Comparison of ENCODE assay signal across 10 cellular contexts in the genomic region with DNA sequence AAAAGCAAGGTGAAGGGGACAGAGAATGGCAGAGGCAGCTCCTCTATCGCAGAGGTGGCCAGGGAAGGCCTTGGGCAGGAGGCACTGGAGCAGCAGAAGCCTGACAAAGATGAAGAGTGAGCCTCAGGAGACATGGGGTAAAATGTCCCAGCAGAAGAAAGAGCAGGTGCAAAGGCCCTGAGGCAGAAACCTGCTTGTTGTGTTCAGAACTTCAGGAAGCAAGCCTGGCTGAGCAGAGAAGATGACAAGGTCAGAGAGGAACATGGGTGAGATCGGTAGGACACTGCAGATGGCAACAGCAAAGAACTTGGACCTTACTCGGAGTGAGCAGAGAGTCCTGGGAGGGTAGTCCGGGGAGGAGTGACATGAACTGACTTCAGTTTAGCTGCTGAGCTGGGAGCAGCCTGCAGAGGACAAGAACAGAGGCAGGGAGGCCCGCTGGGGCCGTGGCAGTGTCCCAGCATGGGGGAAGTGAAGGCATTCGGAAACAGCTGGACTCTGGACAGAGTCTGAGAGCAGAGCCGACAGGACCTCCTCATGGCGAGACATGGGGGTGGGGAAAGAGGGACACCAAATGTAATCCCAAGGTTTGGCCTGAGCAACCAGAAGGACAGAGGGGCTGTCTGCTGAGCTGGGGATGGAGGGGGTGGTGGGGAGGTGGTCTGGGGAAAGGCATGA.
DNase-seq lines count a peak whose midpoint lies in the region; ATAC-seq and TF ChIP-seq lines count a peak whose summit lies in the region.
"Had no signal": no experiment of that assay in that cellular context is flagged by ENCODE, and none has a peak within 500 bp of the region (broad histone marks: within the 10 kb centered on the region; RNA-seq: fewer than 3 reads in every experiment).

No MANE protein-coding gene starts in this region.

- CTCF ChIA-PET in activated CD8-positive, alpha-beta T cell treated with anti-CD3 and anti-CD28 coated beads for 36 hours (lab: Charles Lee): interaction anchor here (1.0 to 2.1 kb wide), 3 partner anchors 14 to 109 kb away, joined by 3 to 7 read pairs (median 3); no protein-coding TSS in a partner anchor

- peak overlapping the region; percentile 16 for H3K27ac Mint-ChIP-seq in T-helper 2 cell treated with Interferon-gamma antibody and Interleukin-4, amounts not matched to agents 5 μg/mL and 100 μg/mL, for 36 hours
- H3K27ac Mint-ChIP-seq in activated CD8-positive, alpha-beta T cell treated with anti-CD3 and anti-CD28 coated beads for 36 hours: peak overlapping the region; percentile 58

- no peak for ATAC-seq in activated CD8-positive, alpha-beta T cell treated with anti-CD3 and anti-CD28 coated beads for 36 hours
- ATAC-seq in GM18909 (IDR thresholded peaks at IDR 0.05; ENCODE audit: poor library complexity, unreplicated experiment): no peak

- POLR2A ChIA-PET in activated CD8-positive, alpha-beta T cell treated with anti-CD3 and anti-CD28 coated beads for 36 hours (lab: Charles Lee): interaction anchor here (0.6 to 10.0 kb wide), 3 partner anchors 9 to 15 kb away, joined by 4 to 81 read pairs (median 4); no protein-coding TSS in a partner anchor

- WGBS in esophagus squamous epithelium, 2 donors: 78% methylated on average over 9 of the region's 9 CpGs
- WGBS in stomach, 5 donors: 61 to 83% (median 79%) methylated on average over 9 of the region's 9 CpGs

- intact Hi-C loops in activated CD8-positive, alpha-beta T cell treated with anti-CD3 and anti-CD28 coated beads for 36 hours (cut with micrococcal nuclease): no loop called here
- intact Hi-C loops in esophagus squamous epithelium (cut with DNase I): no loop called here
- intact Hi-C loops in stomach (cut with DNase I; ENCODE audit: low total_unique reads): no loop called here

- no peak for TF ChIP-seq POLR2A in esophagus squamous epithelium (IDR thresholded peaks at IDR 0.05)
- TF ChIP-seq POLR2A in stomach (IDR thresholded peaks at IDR 0.05): no peak

- peaks cover 0 to 11% (median 0%) of the 10 kb centered on the region in 3 donors for H3K36me3 ChIP-seq in esophagus squamous epithelium
- H3K36me3 ChIP-seq in stomach: peaks cover 0 to 13% (median 5%) of the 10 kb centered on the region in 4 donors

- no peak for DNase-seq in T-helper 2 cell treated with Interferon-gamma antibody and Interleukin-4, amounts not matched to agents 5 μg/mL and 100 μg/mL, for 36 hours (ENCODE audit: low spot score)
- DNase-seq in T-helper 2 cell: no peak
- DNase-seq in activated CD8-positive, alpha-beta T cell treated with anti-CD3 and anti-CD28 coated beads for 36 hours: no peak
- no peak for DNase-seq in esophagus squamous epithelium (lab: John Stamatoyannopoulos, UW)
- DNase-seq in stomach: no peak
- no peak for DNase-seq in GM19240 (ENCODE audit: insufficient read length, low spot score)
- no peak for DNase-seq in SK-N-DZ (ENCODE audit: low spot score)
- DNase-seq: 8988T, DMS79 had no signal

- H3K27me3 ChIP-seq in esophagus squamous epithelium (no peaks in the 10 kb centered on the region), stomach (no peaks in the 10 kb centered on the region)

- TF ChIP-seq EP300 in stomach (IDR thresholded peaks at IDR 0.05): no peak

- H3K9me3 Mint-ChIP-seq in T-helper 2 cell treated with Interferon-gamma antibody and Interleukin-4, amounts not matched to agents 5 μg/mL and 100 μg/mL, for 36 hours: no peaks in the 10 kb centered on the region
- no peaks in the 10 kb centered on the region for H3K9me3 Mint-ChIP-seq in activated CD8-positive, alpha-beta T cell treated with anti-CD3 and anti-CD28 coated beads for 36 hours

- H3K4me3 ChIP-seq in esophagus squamous epithelium (no peak overlapping the region), stomach (no peak overlapping the region)

- no peak for TF ChIP-seq CTCF in activated CD8-positive, alpha-beta T cell treated with anti-CD3 and anti-CD28 coated beads for 36 hours (IDR thresholded peaks at IDR 0.05)
- no peak for TF ChIP-seq CTCF in esophagus squamous epithelium (IDR thresholded peaks at IDR 0.05)
- TF ChIP-seq CTCF in stomach (IDR thresholded peaks at IDR 0.05): no peak

- H3K4me1 ChIP-seq in esophagus squamous epithelium (peaks cover 8 to 72% (median 32%) of the 10 kb centered on the region in 3 donors), stomach (peaks cover 36 to 83% (median 47%) of the 10 kb centered on the region in 4 donors)

- H3K27ac ChIP-seq in esophagus squamous epithelium (peak overlapping the region; percentile 30 to 87 (median 76)), stomach (peak overlapping the region; percentile 22 to 90 (median 82))

- no peak overlapping the region for H3K4me3 Mint-ChIP-seq in T-helper 2 cell treated with Interferon-gamma antibody and Interleukin-4, amounts not matched to agents 5 μg/mL and 100 μg/mL, for 36 hours
- H3K4me3 Mint-ChIP-seq in activated CD8-positive, alpha-beta T cell treated with anti-CD3 and anti-CD28 coated beads for 36 hours: no peak overlapping the region

- H3K9me3 ChIP-seq in esophagus squamous epithelium: no peaks in the 10 kb centered on the region
- H3K9me3 ChIP-seq in stomach: peaks cover 0 to 9% (median 0%) of the 10 kb centered on the region in 4 donors

- H3K36me3 Mint-ChIP-seq in T-helper 2 cell treated with Interferon-gamma antibody and Interleukin-4, amounts not matched to agents 5 μg/mL and 100 μg/mL, for 36 hours (ENCODE audit: low read depth): peaks cover 38% of the 10 kb centered on the region
- peaks cover 76% of the 10 kb centered on the region for H3K36me3 Mint-ChIP-seq in activated CD8-positive, alpha-beta T cell treated with anti-CD3 and anti-CD28 coated beads for 36 hours (ENCODE audit: low read depth)

- H3K4me1 Mint-ChIP-seq in T-helper 2 cell treated with Interferon-gamma antibody and Interleukin-4, amounts not matched to agents 5 μg/mL and 100 μg/mL, for 36 hours (ENCODE audit: low read depth): peaks cover 54% of the 10 kb centered on the region
- peaks cover 80% of the 10 kb centered on the region for H3K4me1 Mint-ChIP-seq in activated CD8-positive, alpha-beta T cell treated with anti-CD3 and anti-CD28 coated beads for 36 hours (ENCODE audit: low read depth)

- no peaks in the 10 kb centered on the region for H3K27me3 Mint-ChIP-seq in T-helper 2 cell treated with Interferon-gamma antibody and Interleukin-4, amounts not matched to agents 5 μg/mL and 100 μg/mL, for 36 hours (ENCODE audit: low read depth)
- no peaks in the 10 kb centered on the region for H3K27me3 Mint-ChIP-seq in activated CD8-positive, alpha-beta T cell treated with anti-CD3 and anti-CD28 coated beads for 36 hours
